ENCODE assay signal across 8 cellular contexts in genomic region chrX:9942086-9942485, GRCh38.
DNase-seq lines count a peak whose midpoint lies in the region; ATAC-seq lines count a peak whose summit lies in the region.

No MANE protein-coding gene starts in this region.

- no peak overlapping the region for H3K4me3 Mint-ChIP-seq in activated naive CD4-positive, alpha-beta T cell treated with anti-CD3 and anti-CD28 coated beads, Interleukin-2, amount 10 ng/mL, durations not matched to agents 7 days and 5 days

- H3K27me3 Mint-ChIP-seq in activated naive CD4-positive, alpha-beta T cell treated with anti-CD3 and anti-CD28 coated beads, Interleukin-2, amount 10 ng/mL, durations not matched to agents 7 days and 5 days, result peaks cover 57% of the 10 kb centered on the region

- no peaks in the 10 kb centered on the region for H3K36me3 Mint-ChIP-seq in activated naive CD4-positive, alpha-beta T cell treated with anti-CD3 and anti-CD28 coated beads, Interleukin-2, amount 10 ng/mL, durations not matched to agents 7 days and 5 days

- CTCF ChIA-PET in activated naive CD4-positive, alpha-beta T cell treated with anti-CD3 and anti-CD28 coated beads, Interleukin-2, amount 10 ng/mL, durations not matched to agents 7 days and 5 days (lab: Charles Lee), result no interaction called here

- no peaks in the 10 kb centered on the region for H3K9me3 Mint-ChIP-seq in activated naive CD4-positive, alpha-beta T cell treated with anti-CD3 and anti-CD28 coated beads, Interleukin-2, amount 10 ng/mL, durations not matched to agents 7 days and 5 days

- H3K4me1 Mint-ChIP-seq in activated naive CD4-positive, alpha-beta T cell treated with anti-CD3 and anti-CD28 coated beads, Interleukin-2, amount 10 ng/mL, durations not matched to agents 7 days and 5 days, result peaks cover 15% of the 10 kb centered on the region

- ATAC-seq in stimulated activated naive CD8-positive, alpha-beta T cell treated with anti-CD3 and anti-CD28 coated beads, Interleukin-15, Interleukin-2, amounts not matched to agents 100 U/mL and 50 U/mL, for 24 hours, result peak; percentile 96

- in situ Hi-C loops in KBM-7 (cut with MboI; ENCODE audit: low pct_unique_long_range_greater_than_20kb, low sequenced_read_pairs), result no loop called here

- H3K27ac Mint-ChIP-seq in activated naive CD4-positive, alpha-beta T cell treated with anti-CD3 and anti-CD28 coated beads, Interleukin-2, amount 10 ng/mL, durations not matched to agents 7 days and 5 days, result no peak overlapping the region

- peak; percentile 77 for DNase-seq in activated naive CD4-positive, alpha-beta T cell treated with Interleukin-2 at 50 U/mL for 16 hours
- DNase-seq in activated naive CD4-positive, alpha-beta T cell (lab: John Stamatoyannopoulos, UW), result no peak
- DNase-seq in KBM-7 (peak; percentile 92), T1000 (lab: John Stamatoyannopoulos, UW) (no peak), NCI-H1105 treated with DMSO at 0.1 percent for 48 hours (lab: John Stamatoyannopoulos, UW) (no peak), NCI-H524 (lab: John Stamatoyannopoulos, UW) (no peak)
- DNase-seq in activated naive CD4-positive, alpha-beta T cell treated with anti-CD3 and anti-CD28 coated beads, Interleukin-2, amount 10 ng/mL, durations not matched to agents 7 days and 5 days, result peak; percentile 54
- DNase-seq in stimulated activated naive CD8-positive, alpha-beta T cell treated with anti-CD3 and anti-CD28 coated beads, Interleukin-15, Interleukin-2, amounts not matched to agents 100 U/mL and 50 U/mL, for 24 hours, result peak; percentile 74

Comparison
In these comparisons a context has a peak if more than half of its experiments do, and no peak if none do; other contexts are left out.
1. DNase-seq: peak in activated naive CD4-positive, alpha-beta T cell treated with Interleukin-2 at 50 U/mL for 16 hours (single experiment), KBM-7 (single experiment), activated naive CD4-positive, alpha-beta T cell treated with anti-CD3 and anti-CD28 coated beads, Interleukin-2, amount 10 ng/mL, durations not matched to agents 7 days and 5 days (single experiment) and stimulated activated naive CD8-positive, alpha-beta T cell treated with anti-CD3 and anti-CD28 coated beads, Interleukin-15, Interleukin-2, amounts not matched to agents 100 U/mL and 50 U/mL, for 24 hours (single experiment); none in activated naive CD4-positive, alpha-beta T cell (0 of 4), T1000 (single experiment), NCI-H1105 treated with DMSO at 0.1 percent for 48 hours (single experiment) and NCI-H524 (0 of 2).